25 cellular contexts compared by ENCODE assay signal in genomic region chr6:34457747-34458462, GRCh38. TPM values are rescaled to one million over a fixed set of nuclear protein-coding genes. Genes with fewer than 3 reads are reported as not detected.
A peak's percentile ranks its signal among the peaks of the same experiment; 100 is the strongest.
DNase-seq lines count a peak whose midpoint lies in the region; ATAC-seq and TF ChIP-seq lines count a peak whose summit lies in the region.
"Had no signal": no experiment of that assay in that cellular context is flagged by ENCODE, and none has a peak within 500 bp of the region (broad histone marks: within the 10 kb centered on the region; RNA-seq: fewer than 3 reads in every experiment).

No MANE protein-coding gene starts in this region.

- no peak for TF ChIP-seq CTCF in neural progenitor cell (IDR thresholded peaks at IDR 0.05)

- no peak overlapping the region for H3K4me3 Mint-ChIP-seq in neural progenitor cell
- H3K4me3 Mint-ChIP-seq in activated CD8-positive, alpha-beta memory T cell treated with anti-CD3 and anti-CD28 coated beads, Interleukin-2, amount 10 ng/mL, durations not matched to agents 7 days and 5 days: no peak overlapping the region
- H3K4me3 Mint-ChIP-seq: activated naive CD4-positive, alpha-beta T cell treated with anti-CD3 and anti-CD28 coated beads, Interleukin-2, amount 10 ng/mL, durations not matched to agents 7 days and 5 days; activated T-cell treated with anti-CD3 and anti-CD28 coated beads, Interleukin-2, amount 50 U/mL, for 72 hours; CD4-positive, CD25-positive, alpha-beta regulatory T cell; mesothelial cell of epicardium; nephron had no signal

- H3K27ac Mint-ChIP-seq in neural progenitor cell: no peak overlapping the region
- no peak overlapping the region for H3K27ac Mint-ChIP-seq in activated CD8-positive, alpha-beta memory T cell treated with anti-CD3 and anti-CD28 coated beads, Interleukin-2, amount 10 ng/mL, durations not matched to agents 7 days and 5 days
- H3K27ac Mint-ChIP-seq: activated T-cell treated with anti-CD3 and anti-CD28 coated beads, Interleukin-2, amount 50 U/mL, for 72 hours; CD4-positive, CD25-positive, alpha-beta regulatory T cell; mesothelial cell of epicardium; nephron had no signal

- CTCF ChIA-PET in activated CD8-positive, alpha-beta memory T cell treated with anti-CD3 and anti-CD28 coated beads, Interleukin-2, amount 10 ng/mL, durations not matched to agents 7 days and 5 days (lab: Charles Lee): interaction anchor here (1.1 to 4.5 kb wide), 3 partner anchors 10 to 682 kb away, joined by 3 to 60 read pairs (median 3); no protein-coding TSS in a partner anchor

- H3K27me3 Mint-ChIP-seq in neural progenitor cell (ENCODE audit: insufficient read depth, low read depth): peaks cover 6% of the 10 kb centered on the region
- H3K27me3 Mint-ChIP-seq in activated CD8-positive, alpha-beta memory T cell treated with anti-CD3 and anti-CD28 coated beads, Interleukin-2, amount 10 ng/mL, durations not matched to agents 7 days and 5 days: peaks cover 7% of the 10 kb centered on the region

- H3K9ac ChIP-seq in neural progenitor cell: no peak overlapping the region

- H3K4me3 ChIP-seq in H7 (ENCODE audit: insufficient read depth, low read depth, low read length): no peak overlapping the region
- H3K4me3 ChIP-seq in neural progenitor cell: no peak overlapping the region
- H3K4me3 ChIP-seq: left lung, right lobe of liver, thoracic aorta, uterus had no signal

- peak overlapping the region; percentile 58 for H2AFZ ChIP-seq in neural progenitor cell (replicated peaks)

- no peak overlapping the region for H3K27ac ChIP-seq in neural progenitor cell
- H3K27ac ChIP-seq: foreskin keratinocyte, left lung, right lobe of liver, thoracic aorta, uterus had no signal

- no peaks in the 10 kb centered on the region for H3K9me3 Mint-ChIP-seq in neural progenitor cell
- H3K9me3 Mint-ChIP-seq in activated CD8-positive, alpha-beta memory T cell treated with anti-CD3 and anti-CD28 coated beads, Interleukin-2, amount 10 ng/mL, durations not matched to agents 7 days and 5 days (ENCODE audit: low read depth): no peaks in the 10 kb centered on the region
- H3K9me3 Mint-ChIP-seq: activated naive CD4-positive, alpha-beta T cell treated with anti-CD3 and anti-CD28 coated beads, Interleukin-2, amount 10 ng/mL, durations not matched to agents 7 days and 5 days; activated T-cell treated with anti-CD3 and anti-CD28 coated beads, Interleukin-2, amount 50 U/mL, for 72 hours; CD4-positive, CD25-positive, alpha-beta regulatory T cell; mesothelial cell of epicardium; nephron had no signal

- H3K36me3 ChIP-seq in H7 (replicated peaks; ENCODE audit: control insufficient read depth, insufficient read depth, low read length) (no peaks in the 10 kb centered on the region), neural progenitor cell (no peaks in the 10 kb centered on the region)
- H3K36me3 ChIP-seq: left lung, right lobe of liver, thoracic aorta, uterus had no signal

- no peak for ATAC-seq in HG02885 (IDR thresholded peaks at IDR 0.05; ENCODE audit: poor library complexity, unreplicated experiment)
- no peak for ATAC-seq in activated CD8-positive, alpha-beta memory T cell treated with anti-CD3 and anti-CD28 coated beads, Interleukin-2, amount 10 ng/mL, durations not matched to agents 7 days and 5 days
- ATAC-seq: activated T-cell treated with anti-CD3 and anti-CD28 coated beads, Interleukin-2, amount 50 U/mL, for 72 hours; left lung; right lobe of liver; stimulated activated naive CD8-positive, alpha-beta T cell treated with anti-CD3 and anti-CD28 coated beads, Interleukin-15, Interleukin-2, amounts not matched to agents 100 U/mL and 50 U/mL, for 24 hours had no signal

- no peaks in the 10 kb centered on the region for H3K36me3 Mint-ChIP-seq in neural progenitor cell
- no peaks in the 10 kb centered on the region for H3K36me3 Mint-ChIP-seq in activated CD8-positive, alpha-beta memory T cell treated with anti-CD3 and anti-CD28 coated beads, Interleukin-2, amount 10 ng/mL, durations not matched to agents 7 days and 5 days
- H3K36me3 Mint-ChIP-seq: activated naive CD4-positive, alpha-beta T cell treated with anti-CD3 and anti-CD28 coated beads, Interleukin-2, amount 10 ng/mL, durations not matched to agents 7 days and 5 days; CD4-positive, CD25-positive, alpha-beta regulatory T cell; mesothelial cell of epicardium had no signal

- no peaks in the 10 kb centered on the region for H3K27me3 ChIP-seq in H7 (ENCODE audit: control insufficient read depth, insufficient read depth, low read length)
- no peaks in the 10 kb centered on the region for H3K27me3 ChIP-seq in neural progenitor cell
- H3K27me3 ChIP-seq: left lung, right lobe of liver, uterus had no signal

- peaks cover 8% of the 10 kb centered on the region for H3F3A ChIP-seq in neural progenitor cell (ENCODE audit: low read depth)

- H4K20me1 ChIP-seq in neural progenitor cell (ENCODE audit: low read depth): no peaks in the 10 kb centered on the region

- peak; percentile 61 for DNase-seq in H7
- peak; percentile 54 for DNase-seq in NCI-H510A treated with DMSO at 0.1 percent for 48 hours (lab: John Stamatoyannopoulos, UW)
- DNase-seq in cerebellar cortex (ENCODE audit: low spot score): peak; percentile 46
- no peak for DNase-seq in neural progenitor cell (ENCODE audit: low spot score)
- DNase-seq in activated CD8-positive, alpha-beta memory T cell treated with anti-CD3 and anti-CD28 coated beads, Interleukin-2, amount 10 ng/mL, durations not matched to agents 7 days and 5 days: no peak
- DNase-seq in activated effector memory CD4-positive, alpha-beta T cell treated with Interleukin-2 at 50 U/mL for 16 hours: no peak
- DNase-seq: activated CD4-positive, alpha-beta T cell treated with anti-CD3 and anti-CD28 coated beads for 4 hours; activated naive CD4-positive, alpha-beta T cell treated with anti-CD3 and anti-CD28 coated beads, Interleukin-2, amount 10 ng/mL, durations not matched to agents 7 days and 5 days; activated T-cell treated with anti-CD3 and anti-CD28 coated beads, Interleukin-2, amount 50 U/mL, for 72 hours; amniotic stem cell; CD4-positive, CD25-positive, alpha-beta regulatory T cell; effector CD8-positive, alpha-beta T cell; foreskin keratinocyte; left lung; NCI-H1105; NCI-H2029; Right ventricle myocardium superior; stimulated activated naive CD8-positive, alpha-beta T cell treated with anti-CD3 and anti-CD28 coated beads, Interleukin-15, Interleukin-2, amounts not matched to agents 100 U/mL and 50 U/mL, for 24 hours; T-helper 1 cell; uterus had no signal

- peak overlapping the region; percentile 13 for H3K4me2 ChIP-seq in neural progenitor cell

- peaks cover 11% of the 10 kb centered on the region for H3K4me1 ChIP-seq in neural progenitor cell
- H3K4me1 ChIP-seq: left lung, right lobe of liver, uterus had no signal

- peaks cover 23% of the 10 kb centered on the region for H3K4me1 Mint-ChIP-seq in neural progenitor cell
- H3K4me1 Mint-ChIP-seq in activated CD8-positive, alpha-beta memory T cell treated with anti-CD3 and anti-CD28 coated beads, Interleukin-2, amount 10 ng/mL, durations not matched to agents 7 days and 5 days: no peaks in the 10 kb centered on the region
- H3K4me1 Mint-ChIP-seq: activated naive CD4-positive, alpha-beta T cell treated with anti-CD3 and anti-CD28 coated beads, Interleukin-2, amount 10 ng/mL, durations not matched to agents 7 days and 5 days; CD4-positive, CD25-positive, alpha-beta regulatory T cell had no signal

- no peaks in the 10 kb centered on the region for H3K9me3 ChIP-seq in neural progenitor cell (ENCODE audit: low read depth)
- H3K9me3 ChIP-seq: left lung, right lobe of liver, thoracic aorta, uterus had no signal

- no peaks in the 10 kb centered on the region for H3K79me2 ChIP-seq in neural progenitor cell (ENCODE audit: low read depth)

RNA-seq across cellular contexts. Expression of gene PACSIN1, which starts 8.0 kb away (rescaled TPM):
- 3.4 and 4.9 TPM in 2 replicates for total RNA-seq in H7 (2014; rRNA removed; shearing (Covaris generic))
- total RNA-seq in neural progenitor cell (ENCODE audit: low replicate concordance): 0.41 and 1.8 TPM in 2 replicates
- 1 to 10 TPM in 1 of 2 experiments, under 1 TPM in 1; 0.59 to 2.2 TPM for total RNA-seq in activated CD8-positive, alpha-beta memory T cell treated with anti-CD3 and anti-CD28 coated beads, Interleukin-2, amount 10 ng/mL, durations not matched to agents 7 days and 5 days

RNA-seq across cellular contexts. Expression of gene RPS10, which starts 32.0 kb away (rescaled TPM):
- total RNA-seq in H7 (2014; rRNA removed; shearing (Covaris generic)): 2,577 and 3,167 TPM in 2 replicates
- total RNA-seq in neural progenitor cell (ENCODE audit: low replicate concordance): 4,003 and 4,850 TPM in 2 replicates
- 1,000 to 10,000 TPM; 1,124 to 1,323 TPM for total RNA-seq in activated CD8-positive, alpha-beta memory T cell treated with anti-CD3 and anti-CD28 coated beads, Interleukin-2, amount 10 ng/mL, durations not matched to agents 7 days and 5 days

Comparison
In these comparisons a context has a peak if more than half of its experiments do, and no peak if none do; other contexts are left out.
1. DNase-seq: peak in H7 (single experiment), NCI-H510A treated with DMSO at 0.1 percent for 48 hours (single experiment) and cerebellar cortex (single experiment); none in neural progenitor cell (single experiment), activated CD8-positive, alpha-beta memory T cell treated with anti-CD3 and anti-CD28 coated beads, Interleukin-2, amount 10 ng/mL, durations not matched to agents 7 days and 5 days (single experiment) and activated effector memory CD4-positive, alpha-beta T cell treated with Interleukin-2 at 50 U/mL for 16 hours (single experiment).